Comparison of ENCODE assay signal across 1 cellular context in the genomic region with DNA sequence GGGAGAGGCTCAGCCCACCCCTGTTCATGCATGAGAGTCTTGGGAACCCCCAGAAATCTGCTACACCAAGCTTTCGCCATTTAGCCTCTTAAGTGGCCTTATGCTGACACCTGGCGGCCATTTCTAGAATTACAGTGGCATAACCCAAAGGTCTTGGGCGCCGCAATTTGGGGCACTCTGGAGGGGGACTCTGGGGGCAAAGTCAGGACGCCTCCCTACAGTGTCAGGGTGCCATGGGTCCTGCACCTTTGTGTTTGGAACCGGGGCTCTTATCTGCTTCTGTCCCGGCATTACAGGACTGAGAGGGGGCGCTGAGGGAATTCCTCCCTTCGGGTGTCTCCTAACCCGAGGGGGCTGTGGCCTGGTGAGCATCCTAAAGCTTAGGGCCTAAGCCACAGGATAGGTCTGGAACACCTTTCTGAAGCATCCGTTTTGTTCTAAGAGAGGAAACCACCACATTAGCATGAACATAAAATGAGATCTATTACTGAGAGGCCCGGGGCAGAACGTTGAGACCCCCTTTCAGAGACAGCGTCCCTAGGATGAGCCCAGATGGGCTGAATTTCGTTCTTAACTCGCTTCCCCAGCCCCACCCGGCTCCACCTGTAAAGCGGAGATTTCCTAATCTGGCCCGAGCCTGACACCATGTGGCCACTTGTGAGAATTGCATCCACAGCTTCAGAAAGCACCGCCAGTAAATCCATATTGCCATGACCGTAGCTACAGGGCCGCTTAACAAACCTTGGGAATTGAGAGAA.
TF ChIP-seq lines count a peak whose summit lies in the region.

No MANE protein-coding gene starts in this region.

TF ChIP-seq in H1, 55 proteins besides CTCF, POLR2A, EP300 and RAD21:
- TF ChIP-seq CEBPB (IDR thresholded peaks at IDR 0.05; ENCODE audit: low read depth, low read length) (peak; percentile 72), SAP30 (IDR thresholded peaks at IDR 0.05; ENCODE audit: insufficient read depth, insufficient replicate concordance, low read length) (no peak)
